Comparison of ENCODE assay signal across 8 cellular contexts in genomic region chrX:132216283-132216682, GRCh38. TPM values are rescaled to one million over a fixed set of nuclear protein-coding genes. Genes with fewer than 3 reads are reported as not detected.
A peak's percentile ranks its signal among the peaks of the same experiment; 100 is the strongest.
DNase-seq lines count a peak whose midpoint lies in the region; ATAC-seq and TF ChIP-seq lines count a peak whose summit lies in the region.

No MANE protein-coding gene starts in this region.

- no peak overlapping the region for H2BK120ac ChIP-seq in mesenchymal stem cell (ENCODE audit: low read depth, low read length)

- H4K8ac ChIP-seq in mesenchymal stem cell (ENCODE audit: low read length) = no peak overlapping the region

- 0% methylated on average over 1 of the region's 8 CpGs for WGBS in mesenchymal stem cell

- H3K9ac ChIP-seq in adipocyte (ENCODE audit: low read length) = peak overlapping the region; percentile 90
- peak overlapping the region; percentile 88 for H3K9ac ChIP-seq in mesenchymal stem cell (ENCODE audit: low read length)

- no peak overlapping the region for H3K4ac ChIP-seq in mesenchymal stem cell (ENCODE audit: low read depth in 1 of 2, low read length in 2 of 2)

- ATAC-seq in left cardiac atrium = no peak

- no peak overlapping the region for H2BK5ac ChIP-seq in mesenchymal stem cell (ENCODE audit: low read depth, low read length, poor library complexity, severe bottlenecking)

- no peak overlapping the region for H3K14ac ChIP-seq in mesenchymal stem cell (ENCODE audit: low read length in 2 of 2)

- peak overlapping the region; percentile 47 for H3K4me2 ChIP-seq in mesenchymal stem cell (ENCODE audit: low read length, poor library complexity, severe bottlenecking)

- H2AK5ac ChIP-seq in mesenchymal stem cell (ENCODE audit: low read length, severe bottlenecking) = no peak overlapping the region

- TF ChIP-seq CTCF in right atrium auricular region (IDR thresholded peaks at IDR 0.05) = no peak

- H2AFZ ChIP-seq in mesenchymal stem cell (ENCODE audit: low read depth, low read length) = no peak overlapping the region

- H3K4me3 ChIP-seq in right atrium auricular region = peak overlapping the region; percentile 74 to 76
- peak overlapping the region; percentile 92 for H3K4me3 ChIP-seq in adipocyte (ENCODE audit: low read length)
- peak overlapping the region in 1 of 2 experiments; percentile 78 for H3K4me3 ChIP-seq in mesenchymal stem cell (ENCODE audit: insufficient read depth in 1 of 2, low read depth in 1 of 2, low read length in 2 of 2)

- DNase-seq in right atrium auricular region (ENCODE audit: low spot score) (no peak), left cardiac atrium (no peak), adipocyte (ENCODE audit: low read depth) (peak; percentile 54), mesenchymal stem cell (peak; percentile 48), SW 1271 (lab: John Stamatoyannopoulos, UW) (no peak), medulla oblongata (ENCODE audit: extremely low spot score) (no peak), OCI-M2 (lab: John Stamatoyannopoulos, UW; ENCODE audit: unreplicated experiment) (no peak)
- no peak for DNase-seq in activated CD8-positive, alpha-beta memory T cell treated with anti-CD3 and anti-CD28 coated beads for 24 hours

- no peak overlapping the region for H2BK15ac ChIP-seq in mesenchymal stem cell (ENCODE audit: low read depth, poor library complexity, severe bottlenecking)

- H3K9me3 ChIP-seq in right atrium auricular region (no peaks in the 10 kb centered on the region), adipocyte (ENCODE audit: control insufficient read depth, low read length) (no peaks in the 10 kb centered on the region), mesenchymal stem cell (ENCODE audit: control insufficient read depth, low read length) (no peaks in the 10 kb centered on the region)

- peaks cover 2% of the 10 kb centered on the region for H3K79me1 ChIP-seq in mesenchymal stem cell (replicated peaks; ENCODE audit: low read length, poor library complexity, severe bottlenecking)

- intact Hi-C loops in left cardiac atrium (cut with DNase I) = no loop called here

- H3K4me1 ChIP-seq in right atrium auricular region (peaks cover 0 to 15% of the 10 kb centered on the region in 2 donors), adipocyte (ENCODE audit: control insufficient read depth, insufficient read depth, low read length) (peaks cover 18% of the 10 kb centered on the region), mesenchymal stem cell (ENCODE audit: control insufficient read depth, insufficient read depth, low read depth, low read length) (peaks cover 2% of the 10 kb centered on the region)

- H3K27ac ChIP-seq in right atrium auricular region (peak overlapping the region; percentile 91 to 93), mesenchymal stem cell (ENCODE audit: low read length, poor library complexity, severe bottlenecking) (no peak overlapping the region)

- H2BK12ac ChIP-seq in mesenchymal stem cell (ENCODE audit: low read length in 2 of 2) = no peak overlapping the region

- H4K91ac ChIP-seq in mesenchymal stem cell (ENCODE audit: low read length) = no peak overlapping the region

- H3K36me3 ChIP-seq in right atrium auricular region = peaks cover 3% of the 10 kb centered on the region
- H3K36me3 ChIP-seq in adipocyte (ENCODE audit: control insufficient read depth, insufficient read depth, low read length, severe bottlenecking) = peaks cover 20% of the 10 kb centered on the region
- peaks cover 0 to 21% of the 10 kb centered on the region in 2 experiments for H3K36me3 ChIP-seq in mesenchymal stem cell (ENCODE audit: control insufficient read depth in 1 of 2, insufficient read depth in 2 of 2, low read depth in 1 of 2, low read length in 2 of 2)

- H3K18ac ChIP-seq in mesenchymal stem cell (ENCODE audit: low read depth in 1 of 2, low read length in 2 of 2) = no peak overlapping the region

- H3K23ac ChIP-seq in mesenchymal stem cell (ENCODE audit: low read length in 2 of 2) = no peak overlapping the region

- H3K27me3 ChIP-seq in right atrium auricular region = no peaks in the 10 kb centered on the region
- no peaks in the 10 kb centered on the region for H3K27me3 ChIP-seq in adipocyte (replicated peaks; ENCODE audit: control insufficient read depth, insufficient read depth, low read length)
- H3K27me3 ChIP-seq in mesenchymal stem cell (ENCODE audit: control insufficient read depth in 1 of 2, insufficient read depth in 1 of 2, low read length in 2 of 2) = peaks cover 0 to 11% of the 10 kb centered on the region in 2 experiments

RNA-seq across cellular contexts. Expression of gene RAP2C, which starts 3.0 kb away (rescaled TPM):
- total RNA-seq in right atrium auricular region (10 to 100 TPM; 10.8 to 11.5 TPM), left cardiac atrium (10 to 100 TPM; 20.6 to 25.4 TPM)
- polyA plus RNA-seq in mesenchymal stem cell (2013, experiment 1 of 2) = 22.7 TPM
- polyA plus RNA-seq in mesenchymal stem cell (2013, experiment 2 of 2) = 23.9 TPM

Comparison
In these comparisons a context has a peak if more than half of its experiments do, and no peak if none do; other contexts are left out.
1. DNase-seq: peak in adipocyte (single experiment) and mesenchymal stem cell (single experiment); none in right atrium auricular region (single experiment), left cardiac atrium (single experiment), SW 1271 (0 of 2), activated CD8-positive, alpha-beta memory T cell treated with anti-CD3 and anti-CD28 coated beads for 24 hours (single experiment), medulla oblongata (single experiment) and OCI-M2 (single experiment).